1 cellular context compared by ENCODE assay signal in genomic region chr20:50012282-50013263, GRCh38.
TF ChIP-seq lines count a peak whose summit lies in the region.

No MANE protein-coding gene starts in this region.

TF ChIP-seq in IMR-90, 13 proteins besides CTCF, POLR2A, EP300 and RAD21 (continued from another document):
- TF ChIP-seq BHLHE40 (IDR thresholded peaks at IDR 0.05; ENCODE audit: low read depth, low read length) (no peak), CHD1 (IDR thresholded peaks at IDR 0.05; ENCODE audit: low read depth, low read length) (no peak), FOS (IDR thresholded peaks at IDR 0.05; ENCODE audit: low read depth, low read length) (no peak), USF2 (IDR thresholded peaks at IDR 0.05; ENCODE audit: low read depth, low read length) (no peak), SMC3 (IDR thresholded peaks at IDR 0.05; ENCODE audit: low read depth, low read length) (no peak), RCOR1 (IDR thresholded peaks at IDR 0.05; ENCODE audit: insufficient replicate concordance, low read length) (no peak), MAFK (IDR thresholded peaks at IDR 0.05; ENCODE audit: low read depth, low read length) (no peak)
